8 cellular contexts compared by ENCODE assay signal in genomic region chr13:44758595-44759221, GRCh38.
DNase-seq lines count a peak whose midpoint lies in the region; ATAC-seq and TF ChIP-seq lines count a peak whose summit lies in the region.

No MANE protein-coding gene starts in this region.

- H3K27ac ChIP-seq in RWPE2 (ENCODE audit: poor library complexity, severe bottlenecking), result peak overlapping the region; percentile 93

- H3K36me3 ChIP-seq in RWPE2 (ENCODE audit: low read depth), result no peaks in the 10 kb centered on the region

- H3K9me3 ChIP-seq in RWPE2 (ENCODE audit: severe bottlenecking), result no peaks in the 10 kb centered on the region

- peak; percentile 52 for DNase-seq in activated CD4-positive, alpha-beta T cell treated with anti-CD3 and anti-CD28 coated beads for 48 hours
- DNase-seq in activated CD4-positive, alpha-beta T cell treated with anti-CD3 and anti-CD28 coated beads for 1 hour, result no peak
- DNase-seq in RWPE2 (ENCODE audit: low spot score), result no peak
- peak; percentile 80 for DNase-seq in fibroblast of villous mesenchyme (ENCODE audit: low read depth)
- peak; percentile 27 for DNase-seq in stimulated activated naive CD8-positive, alpha-beta T cell treated with anti-CD3 and anti-CD28 coated beads, Interleukin-15, Interleukin-2, amounts not matched to agents 100 U/mL and 50 U/mL, for 24 hours
- no peak for DNase-seq in sciatic nerve (ENCODE audit: low spot score)
- DNase-seq in KG1 (lab: John Stamatoyannopoulos, UW), result no peak
- no peak for DNase-seq in inferior parietal cortex (ENCODE audit: extremely low spot score)

- H3K27me3 ChIP-seq in RWPE2 (ENCODE audit: insufficient read depth, poor library complexity, severe bottlenecking), result no peaks in the 10 kb centered on the region

- no peak for TF ChIP-seq CTCF in RWPE2 (IDR thresholded peaks at IDR 0.05; ENCODE audit: poor library complexity, severe bottlenecking)
- no peak for TF ChIP-seq CTCF in fibroblast of villous mesenchyme (IDR thresholded peaks at IDR 0.05; ENCODE audit: insufficient read depth, low read depth, low read length)

- intact Hi-C loops in sciatic nerve (cut with DNase I), result no loop called here

- H3K4me1 ChIP-seq in RWPE2 (ENCODE audit: insufficient read depth, poor library complexity, severe bottlenecking), result peaks cover 39% of the 10 kb centered on the region

- H3K4me3 ChIP-seq in RWPE2 (ENCODE audit: severe bottlenecking), result no peak overlapping the region
- no peak overlapping the region for H3K4me3 ChIP-seq in fibroblast of villous mesenchyme (ENCODE audit: low read depth, low read length)

- peak; percentile 97 for ATAC-seq in RWPE2 (ENCODE audit: low read depth)
- peak; percentile 83 for ATAC-seq in stimulated activated naive CD8-positive, alpha-beta T cell treated with anti-CD3 and anti-CD28 coated beads, Interleukin-15, Interleukin-2, amounts not matched to agents 100 U/mL and 50 U/mL, for 24 hours
- ATAC-seq in sciatic nerve, result no peak

Comparison
In these comparisons a context has a peak if more than half of its experiments do, and no peak if none do; other contexts are left out.
1. DNase-seq: peak in activated CD4-positive, alpha-beta T cell treated with anti-CD3 and anti-CD28 coated beads for 48 hours (single experiment), fibroblast of villous mesenchyme (single experiment) and stimulated activated naive CD8-positive, alpha-beta T cell treated with anti-CD3 and anti-CD28 coated beads, Interleukin-15, Interleukin-2, amounts not matched to agents 100 U/mL and 50 U/mL, for 24 hours (single experiment); none in activated CD4-positive, alpha-beta T cell treated with anti-CD3 and anti-CD28 coated beads for 1 hour (single experiment), RWPE2 (single experiment), sciatic nerve (single experiment), KG1 (single experiment) and inferior parietal cortex (single experiment).